In genomic region chr19:19778666-19779065, GRCh38 we compare ENCODE assay signal across 14 cellular contexts. TPM values are rescaled to one million over a fixed set of nuclear protein-coding genes. Genes with fewer than 3 reads are reported as not detected.
DNase-seq lines count a peak whose midpoint lies in the region; ATAC-seq and TF ChIP-seq lines count a peak whose summit lies in the region.
"Had no signal": no experiment of that assay in that cellular context is flagged by ENCODE, and none has a peak within 500 bp of the region (broad histone marks: within the 10 kb centered on the region; RNA-seq: fewer than 3 reads in every experiment).

No MANE protein-coding gene starts in this region.

- DNase-seq in CD4-positive, alpha-beta memory T cell, result no peak
- DNase-seq in GM23338 (ENCODE audit: low spot score), result no peak
- no peak for DNase-seq in activated naive CD8-positive, alpha-beta T cell treated with anti-CD3 and anti-CD28 coated beads for 36 hours
- DNase-seq in natural killer cell, result no peak
- DNase-seq in tibial artery, result no peak
- no peak for DNase-seq in lower leg skin (ENCODE audit: low spot score in 2 of 2)
- DNase-seq: DMS79, MM.1S, NCI-H187 treated with DMSO at 0.1 percent for 48 hours, NCI-H524, upper lobe of left lung had no signal

- no peak for ATAC-seq in GM23338
- ATAC-seq in natural killer cell, result no peak
- no peak for ATAC-seq in HG03135 (IDR thresholded peaks at IDR 0.05; ENCODE audit: unreplicated experiment)

- H3K36me3 Mint-ChIP-seq in CD4-positive, alpha-beta memory T cell, result peaks cover 21 to 25% of the 10 kb centered on the region in 2 donors
- peaks cover 13% of the 10 kb centered on the region for H3K36me3 Mint-ChIP-seq in GM23338 (ENCODE audit: low read depth)
- peaks cover 62% of the 10 kb centered on the region for H3K36me3 Mint-ChIP-seq in activated naive CD8-positive, alpha-beta T cell treated with anti-CD3 and anti-CD28 coated beads for 36 hours
- H3K36me3 Mint-ChIP-seq in natural killer cell, result no peaks in the 10 kb centered on the region

- POLR2A ChIA-PET in CD4-positive, alpha-beta memory T cell (lab: Charles Lee; ENCODE audit: partially characterized antibody), result interaction anchor here (0.7 to 1.6 kb wide), 4 partner anchors 15 to 87 kb away, joined by 3 to 4 read pairs (median 4); partner anchors contain the start of genes ZNF253 and ZNF506

- peaks cover 31% of the 10 kb centered on the region; the same call in 1 of the 2 replicates for H3K79me2 ChIP-seq in GM23338 (replicated peaks; ENCODE audit: insufficient read depth)

- no peak for TF ChIP-seq CTCF in GM23338 (conservative IDR thresholded peaks at IDR 0.05; ENCODE audit: low read depth in 2 of 2)
- TF ChIP-seq CTCF in natural killer cell (IDR thresholded peaks at IDR 0.05), result no peak
- no peak for TF ChIP-seq CTCF in tibial artery (IDR thresholded peaks at IDR 0.05)
- no peak for TF ChIP-seq CTCF in lower leg skin (IDR thresholded peaks at IDR 0.05)

- CTCF ChIA-PET in CD4-positive, alpha-beta memory T cell (lab: Charles Lee; ENCODE audit: partially characterized antibody), result interaction anchor here (1.3 kb wide), 1 partner anchor 181 kb away, joined by 3 read pairs; no protein-coding TSS in a partner anchor

- H3K9me3 Mint-ChIP-seq in CD4-positive, alpha-beta memory T cell, result no peaks in the 10 kb centered on the region
- H3K9me3 Mint-ChIP-seq in GM23338 (no peaks in the 10 kb centered on the region), natural killer cell (no peaks in the 10 kb centered on the region)
- peaks cover 36% of the 10 kb centered on the region for H3K9me3 Mint-ChIP-seq in activated naive CD8-positive, alpha-beta T cell treated with anti-CD3 and anti-CD28 coated beads for 36 hours

- H4K20me1 ChIP-seq in GM23338 (replicated peaks; ENCODE audit: insufficient read depth), result no peaks in the 10 kb centered on the region
- H4K20me1 ChIP-seq: BLaER1 had no signal

- H3K4me3 ChIP-seq in CD4-positive, alpha-beta memory T cell (ENCODE audit: low read length in 2 of 2), result no peak overlapping the region
- H3K4me3 ChIP-seq in GM23338, result no peak overlapping the region
- no peak overlapping the region for H3K4me3 ChIP-seq in tibial artery
- no peak overlapping the region for H3K4me3 ChIP-seq in lower leg skin (ENCODE audit: low read depth, poor library complexity, severe bottlenecking)
- H3K4me3 ChIP-seq: BLaER1, smooth muscle cell, upper lobe of left lung had no signal

- H3K27me3 Mint-ChIP-seq in CD4-positive, alpha-beta memory T cell, result no peaks in the 10 kb centered on the region
- H3K27me3 Mint-ChIP-seq in GM23338 (ENCODE audit: insufficient read depth, low read depth, poor library complexity) (peaks cover 7% of the 10 kb centered on the region), natural killer cell (ENCODE audit: low read depth in 2 of 2) (no peaks in the 10 kb centered on the region)
- no peaks in the 10 kb centered on the region for H3K27me3 Mint-ChIP-seq in activated naive CD8-positive, alpha-beta T cell treated with anti-CD3 and anti-CD28 coated beads for 36 hours

- 79 to 84% methylated on average over 2 of the region's 2 CpGs for WGBS in lower leg skin, 2 donors

- intact Hi-C loops in CD4-positive, alpha-beta memory T cell (cut with micrococcal nuclease), result loop anchor here (5.0 kb wide), 1 partner anchor 179 kb away; no protein-coding TSS in a partner anchor
- intact Hi-C loops in natural killer cell (cut with micrococcal nuclease) (no loop called here), tibial artery (cut with DNase I; ENCODE audit: low total_unique reads) (no loop called here), lower leg skin (cut with DNase I; ENCODE audit: low total_unique reads) (no loop called here)

- H3K27ac Mint-ChIP-seq in CD4-positive, alpha-beta memory T cell, result peak overlapping the region in 6 of 7 donors; percentile 0 to 85 (median 55)
- H3K27ac Mint-ChIP-seq in GM23338 (no peak overlapping the region), natural killer cell (peak overlapping the region; percentile 89 to 94)
- H3K27ac Mint-ChIP-seq in activated naive CD8-positive, alpha-beta T cell treated with anti-CD3 and anti-CD28 coated beads for 36 hours, result peak overlapping the region; percentile 62

- H2AFZ ChIP-seq in GM23338, result no peak overlapping the region

- peaks cover 33 to 67% (median 49%) of the 10 kb centered on the region in 4 donors for H3K4me1 Mint-ChIP-seq in CD4-positive, alpha-beta memory T cell
- H3K4me1 Mint-ChIP-seq in GM23338, result peaks cover 11% of the 10 kb centered on the region
- peaks cover 50% of the 10 kb centered on the region for H3K4me1 Mint-ChIP-seq in activated naive CD8-positive, alpha-beta T cell treated with anti-CD3 and anti-CD28 coated beads for 36 hours
- H3K4me1 Mint-ChIP-seq in natural killer cell, result peaks cover 37 to 51% of the 10 kb centered on the region in 2 donors

- H3F3A ChIP-seq in GM23338 (replicated peaks; ENCODE audit: low read depth), result no peaks in the 10 kb centered on the region

- H3K9me3 ChIP-seq in CD4-positive, alpha-beta memory T cell (ENCODE audit: control insufficient read depth in 1 of 2, low read length in 2 of 2), result no peaks in the 10 kb centered on the region
- H3K9me3 ChIP-seq in tibial artery, result no peaks in the 10 kb centered on the region

- H3K27me3 ChIP-seq in CD4-positive, alpha-beta memory T cell (ENCODE audit: insufficient read depth, low read length), result no peaks in the 10 kb centered on the region
- H3K27me3 ChIP-seq in GM23338 (ENCODE audit: insufficient read depth), result no peaks in the 10 kb centered on the region
- no peaks in the 10 kb centered on the region for H3K27me3 ChIP-seq in tibial artery
- H3K27me3 ChIP-seq: BLaER1, upper lobe of left lung had no signal

- no peak overlapping the region for H3K27ac ChIP-seq in CD4-positive, alpha-beta memory T cell (ENCODE audit: low read depth, low read length)
- no peak overlapping the region for H3K27ac ChIP-seq in GM23338 (ENCODE audit: low read depth)
- no peak overlapping the region for H3K27ac ChIP-seq in tibial artery
- H3K27ac ChIP-seq: BLaER1, upper lobe of left lung had no signal

- H3K4me3 Mint-ChIP-seq in CD4-positive, alpha-beta memory T cell, result peak overlapping the region in 7 of 8 donors; percentile 96 to 100 (median 98)
- H3K4me3 Mint-ChIP-seq in GM23338 (peak overlapping the region; percentile 99; the same call in 2 of the 3 replicates), natural killer cell (peak overlapping the region; percentile 93)
- H3K4me3 Mint-ChIP-seq in activated naive CD8-positive, alpha-beta T cell treated with anti-CD3 and anti-CD28 coated beads for 36 hours, result peak overlapping the region; percentile 54

- no peak overlapping the region for H3K4me2 ChIP-seq in GM23338
- H3K4me2 ChIP-seq: smooth muscle cell had no signal

- H3K9me2 ChIP-seq in GM23338 (ENCODE audit: insufficient read depth), result no peaks in the 10 kb centered on the region

- TF ChIP-seq POLR2A in lower leg skin (IDR thresholded peaks at IDR 0.05), result no peak

- H3K4me1 ChIP-seq in CD4-positive, alpha-beta memory T cell (ENCODE audit: insufficient read depth, low read length), result peaks cover 31% of the 10 kb centered on the region
- H3K4me1 ChIP-seq in GM23338 (ENCODE audit: insufficient read depth), result peaks cover 15% of the 10 kb centered on the region
- H3K4me1 ChIP-seq in tibial artery, result peaks cover 0 to 22% (median 15%) of the 10 kb centered on the region in 4 donors

- no peaks in the 10 kb centered on the region for H3K36me3 ChIP-seq in CD4-positive, alpha-beta memory T cell (ENCODE audit: insufficient read depth, low read length)
- no peaks in the 10 kb centered on the region for H3K36me3 ChIP-seq in GM23338 (ENCODE audit: insufficient read depth)
- no peaks in the 10 kb centered on the region for H3K36me3 ChIP-seq in tibial artery

TF ChIP-seq in GM23338, 12 proteins besides CTCF, POLR2A, EP300 and RAD21:
- no peak for TF ChIP-seq EZH2phosphoT487 (IDR thresholded peaks at IDR 0.05; ENCODE audit: unreplicated experiment)
- TF ChIP-seq NANOG (IDR thresholded peaks at IDR 0.05; ENCODE audit: borderline replicate concordance), result no peak
- no peak for TF ChIP-seq ZNF331 (CRISPR knock-in tag; IDR thresholded peaks at IDR 0.05; ENCODE audit: low read depth)
- TF ChIP-seq STAT1 (IDR thresholded peaks at IDR 0.05; ENCODE audit: unreplicated experiment), result no peak
- no peak for TF ChIP-seq EZH2 (IDR thresholded peaks at IDR 0.05; ENCODE audit: low read depth, unreplicated experiment)

RNA-seq across cellular contexts. Expression of gene ZNF506, which starts 42.9 kb away (rescaled TPM):
- total RNA-seq in CD4-positive, alpha-beta memory T cell, result 10 to 100 TPM; 76.4 to 80.5 TPM
- 10 to 100 TPM in 1 of 2 donors, 1 to 10 TPM in 1; 9.6 to 29.2 TPM for polyA plus RNA-seq in CD4-positive, alpha-beta memory T cell
- total RNA-seq in GM23338 (2014; rRNA removed; shearing (Covaris generic)), result 24.7 and 26.0 TPM in 2 replicates
- 30.4 and 42.1 TPM in 2 replicates for polyA plus RNA-seq in GM23338 (2016; fragmentation: Nextera tagmentation; extraction: Ambion mirVana)
- 10 to 100 TPM; 28.4 to 31.5 TPM for total RNA-seq in activated naive CD8-positive, alpha-beta T cell treated with anti-CD3 and anti-CD28 coated beads for 36 hours
- 10 to 100 TPM; 35.0 to 62.8 (median 44.0) TPM for total RNA-seq in natural killer cell
- total RNA-seq in lower leg skin, result 10 to 100 TPM; 19.9 to 44.5 (median 28.0) TPM

RNA-seq across cellular contexts. Expression of gene ZNF14, which starts 45.8 kb away (rescaled TPM):
- 10 to 100 TPM; 31.2 to 32.2 TPM for total RNA-seq in CD4-positive, alpha-beta memory T cell
- 10 to 100 TPM; 13.9 to 22.7 TPM for polyA plus RNA-seq in CD4-positive, alpha-beta memory T cell
- total RNA-seq in GM23338 (2014; rRNA removed; shearing (Covaris generic)), result 9.4 and 10.2 TPM in 2 replicates
- polyA plus RNA-seq in GM23338 (2016; fragmentation: Nextera tagmentation; extraction: Ambion mirVana), result 3.0 and 4.6 TPM in 2 replicates
- 1 to 10 TPM; 7.8 to 7.9 TPM for total RNA-seq in activated naive CD8-positive, alpha-beta T cell treated with anti-CD3 and anti-CD28 coated beads for 36 hours
- total RNA-seq in natural killer cell (10 to 100 TPM; 12.7 to 18.6 (median 14.0) TPM), lower leg skin (1 to 10 TPM; 6.9 to 9.4 (median 8.1) TPM)
